14 cellular contexts compared by ENCODE assay signal in the genomic region with DNA sequence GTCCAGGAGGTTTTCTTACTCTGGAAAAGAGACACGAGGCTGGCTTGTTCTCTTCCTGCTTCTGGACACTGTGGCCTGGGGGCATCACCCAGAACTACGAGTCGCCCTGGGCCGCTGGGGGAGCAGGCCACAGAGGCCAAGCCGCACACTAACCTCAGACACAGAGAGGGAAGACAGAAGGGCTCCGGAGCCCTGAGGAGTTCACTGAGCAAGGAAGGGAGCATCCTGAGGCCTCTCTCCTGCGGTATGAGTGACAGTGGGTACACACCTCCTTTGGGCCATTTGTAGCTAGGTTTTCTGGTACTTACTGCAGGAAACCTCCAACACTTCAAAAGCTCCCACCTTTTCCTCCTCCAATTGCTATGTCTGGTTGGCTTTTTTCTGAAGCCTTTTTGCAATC.
A peak's percentile ranks its signal among the peaks of the same experiment; 100 is the strongest.
DNase-seq lines count a peak whose midpoint lies in the region; ATAC-seq, FAIRE-seq and TF ChIP-seq lines count a peak whose summit lies in the region.
"Had no signal": no experiment of that assay in that cellular context is flagged by ENCODE, and none has a peak within 500 bp of the region (broad histone marks: within the 10 kb centered on the region; RNA-seq: fewer than 3 reads in every experiment).

No MANE protein-coding gene starts in this region.

- WGBS in testis, 2 donors: 85% methylated on average over 7 of the region's 7 CpGs

- FAIRE-seq in HTR-8/SVneo (lab: Jason Lieb, UNC): no peak
- FAIRE-seq: GM12878, H1 had no signal

- TF ChIP-seq CTCF in neural progenitor cell (IDR thresholded peaks at IDR 0.05) (no peak), testis (IDR thresholded peaks at IDR 0.05) (no peak)

- peak; percentile 18 for ATAC-seq in stimulated activated naive CD8-positive, alpha-beta T cell treated with anti-CD3 and anti-CD28 coated beads, Interleukin-15, amount 100 ng/mL, for 72 hours
- no peak for ATAC-seq in stimulated activated naive CD8-positive, alpha-beta T cell treated with anti-CD3 and anti-CD28 coated beads, Interleukin-15, Interleukin-2, amounts not matched to agents 100 U/mL and 50 U/mL, for 24 hours
- ATAC-seq: CD8-positive, alpha-beta T cell had no signal

- H3K36me3 Mint-ChIP-seq in neural progenitor cell: peaks cover 3% of the 10 kb centered on the region
- H3K36me3 Mint-ChIP-seq: CD8-positive, alpha-beta T cell had no signal

- DNase-seq in stimulated activated naive CD8-positive, alpha-beta T cell treated with anti-CD3 and anti-CD28 coated beads, Interleukin-15, amount 100 ng/mL, for 72 hours: no peak
- no peak for DNase-seq in stimulated activated naive CD8-positive, alpha-beta T cell treated with anti-CD3 and anti-CD28 coated beads, Interleukin-15, Interleukin-2, amounts not matched to agents 100 U/mL and 50 U/mL, for 24 hours
- DNase-seq in neural progenitor cell (ENCODE audit: low spot score): no peak
- DNase-seq in testis: no peak
- no peak for DNase-seq in HTR-8/SVneo (ENCODE audit: insufficient read length, low spot score)
- no peak for DNase-seq in KG1 (lab: John Stamatoyannopoulos, UW)
- DNase-seq: Calu3; CD8-positive, alpha-beta T cell; DMS79 treated with DMSO at 0.1 percent for 48 hours; H9 had no signal

- no peaks in the 10 kb centered on the region for H4K20me1 ChIP-seq in neural progenitor cell (ENCODE audit: low read depth)
- H4K20me1 ChIP-seq: BLaER1 treated with 17β-estradiol and CSF1 and Interleukin-3, amounts not matched to agents 10 nM and 100 nM had no signal

- H3K36me3 ChIP-seq in neural progenitor cell (no peaks in the 10 kb centered on the region), testis (ENCODE audit: low read depth, missing control alignments) (no peaks in the 10 kb centered on the region)
- H3K36me3 ChIP-seq: BLaER1 treated with 17β-estradiol and CSF1 and Interleukin-3, amounts not matched to agents 10 nM and 100 nM had no signal

- no peak overlapping the region for H3K27ac Mint-ChIP-seq in stimulated activated naive CD8-positive, alpha-beta T cell treated with anti-CD3 and anti-CD28 coated beads, Interleukin-15, amount 100 ng/mL, for 72 hours
- peak overlapping the region; percentile 48 for H3K27ac Mint-ChIP-seq in neural progenitor cell
- H3K27ac Mint-ChIP-seq: B cell; CD8-positive, alpha-beta T cell had no signal

- no peak for TF ChIP-seq POLR2A in testis (IDR thresholded peaks at IDR 0.05)

- peak overlapping the region; percentile 67 for H3K4me2 ChIP-seq in neural progenitor cell
- H3K4me2 ChIP-seq: BLaER1 treated with 17β-estradiol and CSF1 and Interleukin-3, amounts not matched to agents 10 nM and 100 nM had no signal

- no peak overlapping the region for H3K9ac ChIP-seq in neural progenitor cell
- H3K9ac ChIP-seq: BLaER1 treated with 17β-estradiol and CSF1 and Interleukin-3, amounts not matched to agents 10 nM and 100 nM had no signal

- H3K4me1 Mint-ChIP-seq in stimulated activated naive CD8-positive, alpha-beta T cell treated with anti-CD3 and anti-CD28 coated beads, Interleukin-15, amount 100 ng/mL, for 72 hours: no peaks in the 10 kb centered on the region
- peaks cover 26% of the 10 kb centered on the region for H3K4me1 Mint-ChIP-seq in neural progenitor cell
- H3K4me1 Mint-ChIP-seq: B cell had no signal

- H3K79me2 ChIP-seq in neural progenitor cell (ENCODE audit: low read depth): no peaks in the 10 kb centered on the region

- peaks cover 20% of the 10 kb centered on the region for H3K27me3 Mint-ChIP-seq in stimulated activated naive CD8-positive, alpha-beta T cell treated with anti-CD3 and anti-CD28 coated beads, Interleukin-15, amount 100 ng/mL, for 72 hours
- peaks cover 3% of the 10 kb centered on the region for H3K27me3 Mint-ChIP-seq in neural progenitor cell (ENCODE audit: insufficient read depth, low read depth)

- H3K27me3 ChIP-seq in neural progenitor cell: no peaks in the 10 kb centered on the region
- H3K27me3 ChIP-seq in testis: no peaks in the 10 kb centered on the region
- H3K27me3 ChIP-seq: BLaER1 treated with 17β-estradiol and CSF1 and Interleukin-3, amounts not matched to agents 10 nM and 100 nM had no signal

- no peak overlapping the region for H3K4me3 Mint-ChIP-seq in stimulated activated naive CD8-positive, alpha-beta T cell treated with anti-CD3 and anti-CD28 coated beads, Interleukin-15, amount 100 ng/mL, for 72 hours
- no peak overlapping the region for H3K4me3 Mint-ChIP-seq in neural progenitor cell
- H3K4me3 Mint-ChIP-seq: B cell; CD8-positive, alpha-beta T cell; H9 had no signal

- H3K4me3 ChIP-seq in neural progenitor cell (no peak overlapping the region), testis (no peak overlapping the region)
- H3K4me3 ChIP-seq: BLaER1 treated with 17β-estradiol and CSF1 and Interleukin-3, amounts not matched to agents 10 nM and 100 nM; GM12878 had no signal

- intact Hi-C loops in testis (cut with DNase I; ENCODE audit: low total_unique reads): no loop called here

- H3F3A ChIP-seq in neural progenitor cell (ENCODE audit: low read depth): peaks cover 25% of the 10 kb centered on the region

- H3K9me3 ChIP-seq in neural progenitor cell (ENCODE audit: low read depth): peaks cover 6% of the 10 kb centered on the region
- H3K9me3 ChIP-seq in testis: no peaks in the 10 kb centered on the region
- H3K9me3 ChIP-seq: BLaER1 treated with 17β-estradiol and CSF1 and Interleukin-3, amounts not matched to agents 10 nM and 100 nM had no signal

- no peak overlapping the region for H2AFZ ChIP-seq in neural progenitor cell (replicated peaks)

- peak overlapping the region; percentile 90 for H3K27ac ChIP-seq in neural progenitor cell
- H3K27ac ChIP-seq in testis: peak overlapping the region; percentile 19 to 50
- H3K27ac ChIP-seq: BLaER1 treated with 17β-estradiol and CSF1 and Interleukin-3, amounts not matched to agents 10 nM and 100 nM had no signal

- H3K4me1 ChIP-seq in neural progenitor cell: peaks cover 50% of the 10 kb centered on the region
- peaks cover 9% of the 10 kb centered on the region for H3K4me1 ChIP-seq in testis
- H3K4me1 ChIP-seq: BLaER1 treated with 17β-estradiol and CSF1 and Interleukin-3, amounts not matched to agents 10 nM and 100 nM had no signal

- H3K9me3 Mint-ChIP-seq in stimulated activated naive CD8-positive, alpha-beta T cell treated with anti-CD3 and anti-CD28 coated beads, Interleukin-15, amount 100 ng/mL, for 72 hours: no peaks in the 10 kb centered on the region
- H3K9me3 Mint-ChIP-seq in neural progenitor cell: no peaks in the 10 kb centered on the region
